In the genomic region with DNA sequence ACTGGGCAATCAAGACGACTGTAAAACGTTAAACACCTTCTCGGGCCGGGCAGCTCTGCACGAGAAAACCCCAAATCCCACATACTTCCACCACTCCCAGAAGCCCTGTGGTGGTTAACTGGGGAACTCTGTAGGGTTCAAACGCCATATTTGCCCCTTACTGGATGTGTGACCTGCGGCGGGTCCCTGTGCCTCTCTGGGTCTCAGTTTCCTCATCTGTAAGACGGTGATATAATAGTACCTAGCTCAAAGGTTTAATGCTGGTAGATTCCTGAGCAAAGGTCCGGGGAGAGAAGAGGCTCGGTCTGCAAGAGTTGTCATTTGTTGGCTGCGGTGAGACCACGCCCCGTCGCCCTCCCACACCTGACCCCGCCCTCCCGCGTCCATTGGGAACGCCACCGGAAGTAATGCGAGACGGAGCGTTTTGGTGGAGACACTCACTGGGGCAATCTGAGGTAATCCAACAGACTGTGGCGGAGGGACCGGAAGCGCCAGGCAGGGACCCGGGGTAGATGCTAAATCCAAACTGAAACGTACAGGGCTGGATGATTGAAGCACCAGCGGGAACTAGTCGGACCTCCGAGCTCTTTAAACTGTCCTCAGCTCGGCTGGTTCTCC, we compare ENCODE assay signal across 8 cellular contexts. TPM values are rescaled to one million over a fixed set of nuclear protein-coding genes. Genes with fewer than 3 reads are reported as not detected.
DNase-seq lines count a peak whose midpoint lies in the region; ATAC-seq lines count a peak whose summit lies in the region.

No MANE protein-coding gene starts in this region.

- peaks cover 18 to 19% of the 10 kb centered on the region in 2 donors for H3K4me1 Mint-ChIP-seq in effector memory CD8-positive, alpha-beta T cell (ENCODE audit: low read depth in 2 of 2)

- H3K9me3 Mint-ChIP-seq in effector memory CD8-positive, alpha-beta T cell = no peaks in the 10 kb centered on the region

- peak; percentile 66 for ATAC-seq in GM21367 (IDR thresholded peaks at IDR 0.05; ENCODE audit: unreplicated experiment)
- peak; percentile 85 for ATAC-seq in effector memory CD8-positive, alpha-beta T cell (replicated peaks)

- peak overlapping the region; percentile 98 to 99 for H3K27ac Mint-ChIP-seq in effector memory CD8-positive, alpha-beta T cell

- peaks cover 13% of the 10 kb centered on the region for H3K36me3 Mint-ChIP-seq in effector memory CD8-positive, alpha-beta T cell (ENCODE audit: insufficient read depth)

- DNase-seq in COLO829 (ENCODE audit: low spot score) (peak; percentile 97), HT1080 (ENCODE audit: low read depth) (peak; percentile 94), NOMO-1 (lab: John Stamatoyannopoulos, UW; ENCODE audit: unreplicated experiment in 2 of 2) (peak; percentile 94 to 95), medulla oblongata (ENCODE audit: extremely low spot score) (peak; percentile 99)
- DNase-seq in activated CD8-positive, alpha-beta memory T cell treated with anti-CD3 and anti-CD28 coated beads for 48 hours (ENCODE audit: low read depth in 2 of 3, low spot score in 2 of 3) = peak; percentile 97 to 99 (median 98)
- DNase-seq in effector memory CD8-positive, alpha-beta T cell = peak; percentile 98 to 99 (median 99)
- DNase-seq in stimulated activated CD4-positive, alpha-beta T cell treated with anti-CD3 and anti-CD28 coated beads, TNF-alpha, amount 100 ng/mL, for 48 hours (ENCODE audit: low read depth in 3 of 3) = peak; percentile 98

- peak overlapping the region; percentile 98 to 99 for H3K4me3 Mint-ChIP-seq in effector memory CD8-positive, alpha-beta T cell

- no peaks in the 10 kb centered on the region for H3K27me3 Mint-ChIP-seq in effector memory CD8-positive, alpha-beta T cell

RNA-seq across cellular contexts. Expression of a gene that starts 0.7 kb away (rescaled TPM):
- 19.4 and 22.7 TPM in 2 replicates for total RNA-seq in HT1080 (2014; rRNA removed; shearing (Covaris generic))
- 21.8 and 31.7 TPM in 2 replicates for polyA plus RNA-seq in HT1080 (2015; cell fraction: cytosol; rRNA removed)
- polyA plus RNA-seq in HT1080 (2015; cell fraction: nucleus; rRNA removed) = 51.5 and 52.7 TPM in 2 replicates

RNA-seq across cellular contexts. Expression of a gene that starts 6.1 kb away (rescaled TPM):
- total RNA-seq in HT1080 (2014; rRNA removed; shearing (Covaris generic)) = 237 and 253 TPM in 2 replicates
- polyA plus RNA-seq in HT1080 (2015; cell fraction: cytosol; rRNA removed) = 189 and 217 TPM in 2 replicates
- 140 and 151 TPM in 2 replicates for polyA plus RNA-seq in HT1080 (2015; cell fraction: nucleus; rRNA removed)

RNA-seq across cellular contexts. Expression of a gene that starts 8.1 kb away (rescaled TPM):
- total RNA-seq in HT1080 (2014; rRNA removed; shearing (Covaris generic)) = 23.0 and 32.8 TPM in 2 replicates
- 22.7 and 25.7 TPM in 2 replicates for polyA plus RNA-seq in HT1080 (2015; cell fraction: cytosol; rRNA removed)
- 26.2 and 33.0 TPM in 2 replicates for polyA plus RNA-seq in HT1080 (2015; cell fraction: nucleus; rRNA removed)

Comparison
In these comparisons a context has a peak if more than half of its experiments do, and no peak if none do; other contexts are left out.
1. Peak in every context shown above with its lines: DNase-seq and ATAC-seq.